Comparison of ENCODE assay signal across 9 cellular contexts in genomic region chr2:56185101-56185581, GRCh38. TPM values are rescaled to one million over a fixed set of nuclear protein-coding genes. Genes with fewer than 3 reads are reported as not detected.
DNase-seq lines count a peak whose midpoint lies in the region; ATAC-seq and TF ChIP-seq lines count a peak whose summit lies in the region.
"Had no signal": no experiment of that assay in that cellular context is flagged by ENCODE, and none has a peak within 500 bp of the region (broad histone marks: within the 10 kb centered on the region; RNA-seq: fewer than 3 reads in every experiment).

No MANE protein-coding gene starts in this region.

- peak overlapping the region; percentile 74 for H3K4me3 ChIP-seq in BLaER1
- peak overlapping the region; percentile 60 for H3K4me3 ChIP-seq in HUES64 (ENCODE audit: low read length)
- peak overlapping the region; percentile 43 to 72 for H3K4me3 ChIP-seq in cardiac fibroblast (replicated peaks in 1 of 2; ENCODE audit: low read depth in 2 of 2, low read length in 2 of 2)
- H3K4me3 ChIP-seq in thyroid gland (replicated peaks in 1 of 3) = peak overlapping the region; percentile 64 to 85 (median 79)

- intact Hi-C loops in thyroid gland (cut with DNase I) = no loop called here

- peaks cover 13% of the 10 kb centered on the region for H3K4me1 ChIP-seq in BLaER1
- peaks cover 12% of the 10 kb centered on the region; the same call in 1 of the 2 replicates for H3K4me1 ChIP-seq in HUES64 (ENCODE audit: insufficient read depth, low read length)
- peaks cover 27 to 40% of the 10 kb centered on the region in 2 donors for H3K4me1 ChIP-seq in thyroid gland

- peak overlapping the region; percentile 83 for H3K4me2 ChIP-seq in BLaER1

- no peak for TF ChIP-seq CTCF in cardiac fibroblast (IDR thresholded peaks at IDR 0.05; ENCODE audit: low read depth, low read length)
- no peak for TF ChIP-seq CTCF in thyroid gland (IDR thresholded peaks at IDR 0.05)

- ATAC-seq in left lobe of liver (peak; percentile 66), HG03469 (IDR thresholded peaks at IDR 0.05; ENCODE audit: unreplicated experiment) (no peak)

- H3K9ac ChIP-seq in BLaER1 (no peak overlapping the region), HUES64 (ENCODE audit: low read depth, low read length) (no peak overlapping the region)

- no peak for TF ChIP-seq POLR2A in thyroid gland (IDR thresholded peaks at IDR 0.05)

- 2% methylated on average over 23 of the region's 24 CpGs for WGBS in HUES64
- 1% methylated on average over 20 to 23 of the region's 24 CpGs for WGBS in thyroid gland, 2 donors

- H3K27me3 ChIP-seq in BLaER1 = peaks cover 42% of the 10 kb centered on the region
- H3K27me3 ChIP-seq in HUES64 (ENCODE audit: insufficient read depth, low read length) = peaks cover 100% of the 10 kb centered on the region
- no peaks in the 10 kb centered on the region for H3K27me3 ChIP-seq in thyroid gland

- H3K27ac ChIP-seq in BLaER1 (no peak overlapping the region), HUES64 (ENCODE audit: low read depth, low read length) (no peak overlapping the region), thyroid gland (peak overlapping the region; percentile 85 to 92 (median 89))

- no peaks in the 10 kb centered on the region for H3K36me3 ChIP-seq in BLaER1
- H3K36me3 ChIP-seq in HUES64 (ENCODE audit: insufficient read depth, low read length) = no peaks in the 10 kb centered on the region
- H3K36me3 ChIP-seq in thyroid gland = no peaks in the 10 kb centered on the region

- DNase-seq in cardiac fibroblast (ENCODE audit: low read depth in 2 of 2) = peak in 1 of 2 donors; percentile 29
- DNase-seq in left lobe of liver (ENCODE audit: low spot score) = peak; percentile 50
- peak; percentile 75 to 77 for DNase-seq in thyroid gland
- no peak for DNase-seq in CD1c-positive myeloid dendritic cell (ENCODE audit: extremely low spot score)
- no peak for DNase-seq in ureter (ENCODE audit: low spot score)

- H3K9me3 ChIP-seq in BLaER1 = no peaks in the 10 kb centered on the region
- H3K9me3 ChIP-seq in HUES64 (ENCODE audit: insufficient read depth, low read depth, low read length) = no peaks in the 10 kb centered on the region
- H3K9me3 ChIP-seq in thyroid gland = no peaks in the 10 kb centered on the region

- H4K20me1 ChIP-seq in BLaER1 = no peaks in the 10 kb centered on the region

RNA-seq across cellular contexts. Expression of gene CCDC85A, which starts 1.4 kb away (rescaled TPM):
- not detected for polyA plus RNA-seq in HUES64 (2013, experiment 1 of 2)
- 0.25 TPM for polyA plus RNA-seq in HUES64 (2013, experiment 2 of 2)
- total RNA-seq in left lobe of liver (0.08 TPM), thyroid gland (10 to 100 TPM; 24.5 to 36.4 (median 27.6) TPM), ureter (1.5 TPM)
- total RNA-seq: bronchial epithelial cell had no signal

Comparison
In these comparisons a context has a peak if more than half of its experiments do, and no peak if none do; other contexts are left out.
1. H3K27ac ChIP-seq: peak in thyroid gland (3 of 3); none in BLaER1 (single experiment) and HUES64 (single experiment).
2. DNase-seq: peak in left lobe of liver (single experiment) and thyroid gland (2 of 2); none in CD1c-positive myeloid dendritic cell (single experiment) and ureter (single experiment).
3. RNA of gene CCDC85A, which starts 1.4 kb away (total RNA-seq): 24.5 to 36.4 TPM in thyroid gland; 1.5 TPM in ureter (single experiment) and 0.08 TPM in left lobe of liver (single experiment); every median in the first group is over 10 times any median in the second.
4. Peak in every context shown above with its lines, with median percentiles within 50 percentile points of each other: H3K4me3 ChIP-seq.